ENCODE assay signal across 9 cellular contexts in genomic region chr11:36354221-36355003, GRCh38. TPM values are rescaled to one million over a fixed set of nuclear protein-coding genes. Genes with fewer than 3 reads are reported as not detected.
DNase-seq lines count a peak whose midpoint lies in the region; ATAC-seq and TF ChIP-seq lines count a peak whose summit lies in the region.
"Had no signal": no experiment of that assay in that cellular context is flagged by ENCODE, and none has a peak within 500 bp of the region (broad histone marks: within the 10 kb centered on the region; RNA-seq: fewer than 3 reads in every experiment).

No MANE protein-coding gene starts in this region.

- ATAC-seq in HG02970 (IDR thresholded peaks at IDR 0.05; ENCODE audit: low FRiP score, unreplicated experiment) (peak; percentile 83), T-cell (replicated peaks in 1 of 4) (no peak), left lung (no peak)
- ATAC-seq in activated CD8-positive, alpha-beta T cell treated with anti-CD3 and anti-CD28 coated beads for 36 hours, result peak; percentile 67

- in situ Hi-C loops in KBM-7 (cut with MboI; ENCODE audit: low pct_unique_long_range_greater_than_20kb, low sequenced_read_pairs), result no loop called here

- H3K4me3 Mint-ChIP-seq in activated T-cell treated with anti-CD3 and anti-CD28 coated beads, Interleukin-2, amount 50 U/mL, for 24 hours, result no peak overlapping the region
- H3K4me3 Mint-ChIP-seq in activated CD8-positive, alpha-beta T cell treated with anti-CD3 and anti-CD28 coated beads for 36 hours, result no peak overlapping the region
- H3K4me3 Mint-ChIP-seq in stimulated activated naive CD8-positive, alpha-beta T cell treated with anti-CD3 and anti-CD28 coated beads, Interleukin-15, Interleukin-2, amounts not matched to agents 100 ng/mL and 50 ng/mL, for 24 hours, result peak overlapping the region; percentile 22
- H3K4me3 Mint-ChIP-seq in T-cell, result no peak overlapping the region

- H3K36me3 Mint-ChIP-seq in activated T-cell treated with anti-CD3 and anti-CD28 coated beads, Interleukin-2, amount 50 U/mL, for 24 hours (ENCODE audit: low read depth), result no peaks in the 10 kb centered on the region
- H3K36me3 Mint-ChIP-seq in activated CD8-positive, alpha-beta T cell treated with anti-CD3 and anti-CD28 coated beads for 36 hours (ENCODE audit: low read depth), result no peaks in the 10 kb centered on the region
- no peaks in the 10 kb centered on the region for H3K36me3 Mint-ChIP-seq in stimulated activated naive CD8-positive, alpha-beta T cell treated with anti-CD3 and anti-CD28 coated beads, Interleukin-15, Interleukin-2, amounts not matched to agents 100 ng/mL and 50 ng/mL, for 24 hours (ENCODE audit: low read depth)
- no peaks in the 10 kb centered on the region for H3K36me3 Mint-ChIP-seq in T-cell

- peaks cover 32% of the 10 kb centered on the region for H3K27me3 Mint-ChIP-seq in activated T-cell treated with anti-CD3 and anti-CD28 coated beads, Interleukin-2, amount 50 U/mL, for 24 hours
- H3K27me3 Mint-ChIP-seq in activated CD8-positive, alpha-beta T cell treated with anti-CD3 and anti-CD28 coated beads for 36 hours, result peaks cover 30% of the 10 kb centered on the region
- H3K27me3 Mint-ChIP-seq in stimulated activated naive CD8-positive, alpha-beta T cell treated with anti-CD3 and anti-CD28 coated beads, Interleukin-15, Interleukin-2, amounts not matched to agents 100 ng/mL and 50 ng/mL, for 24 hours, result peaks cover 37% of the 10 kb centered on the region
- H3K27me3 Mint-ChIP-seq in T-cell, result peaks cover 13 to 21% of the 10 kb centered on the region in 2 donors

- no peak overlapping the region for H3K27ac ChIP-seq in left lung

- TF ChIP-seq CTCF in activated CD8-positive, alpha-beta T cell treated with anti-CD3 and anti-CD28 coated beads for 36 hours (IDR thresholded peaks at IDR 0.05), result no peak
- no peak for TF ChIP-seq CTCF in left lung (IDR thresholded peaks at IDR 0.05)

- no peak for DNase-seq in activated T-cell treated with anti-CD3 and anti-CD28 coated beads, Interleukin-2, amount 50 U/mL, for 24 hours
- no peak for DNase-seq in activated T-cell treated with anti-CD3 and anti-CD28 coated beads for 4 hours
- DNase-seq in activated CD8-positive, alpha-beta T cell treated with anti-CD3 and anti-CD28 coated beads for 36 hours, result no peak
- DNase-seq in KBM-7, result no peak
- DNase-seq in T-cell, result no peak
- no peak for DNase-seq in left lung

- POLR2A ChIA-PET in activated CD8-positive, alpha-beta T cell treated with anti-CD3 and anti-CD28 coated beads for 36 hours (lab: Charles Lee), result interaction anchor here (0.9 kb wide), 1 partner anchor 45 kb away, joined by 3 read pairs; no protein-coding TSS in a partner anchor
- POLR2A ChIA-PET in T-cell (lab: Charles Lee), result interaction anchor here in 1 of 2 donors (1.2 kb wide), 1 partner anchor 9 kb away, joined by 4 read pairs; no protein-coding TSS in a partner anchor

- H3K4me1 ChIP-seq in left lung, result peaks cover 0 to 12% of the 10 kb centered on the region in 2 donors

- no peak overlapping the region for H3K4me3 ChIP-seq in left lung

- H3K9me3 Mint-ChIP-seq in activated T-cell treated with anti-CD3 and anti-CD28 coated beads, Interleukin-2, amount 50 U/mL, for 24 hours, result no peaks in the 10 kb centered on the region
- H3K9me3 Mint-ChIP-seq in activated CD8-positive, alpha-beta T cell treated with anti-CD3 and anti-CD28 coated beads for 36 hours, result no peaks in the 10 kb centered on the region
- no peaks in the 10 kb centered on the region for H3K9me3 Mint-ChIP-seq in stimulated activated naive CD8-positive, alpha-beta T cell treated with anti-CD3 and anti-CD28 coated beads, Interleukin-15, Interleukin-2, amounts not matched to agents 100 ng/mL and 50 ng/mL, for 24 hours
- H3K9me3 Mint-ChIP-seq in T-cell, result no peaks in the 10 kb centered on the region

- H3K4me1 Mint-ChIP-seq in activated T-cell treated with anti-CD3 and anti-CD28 coated beads, Interleukin-2, amount 50 U/mL, for 24 hours (ENCODE audit: low read depth), result peaks cover 66% of the 10 kb centered on the region
- peaks cover 52% of the 10 kb centered on the region for H3K4me1 Mint-ChIP-seq in activated CD8-positive, alpha-beta T cell treated with anti-CD3 and anti-CD28 coated beads for 36 hours (ENCODE audit: low read depth)
- peaks cover 73% of the 10 kb centered on the region for H3K4me1 Mint-ChIP-seq in stimulated activated naive CD8-positive, alpha-beta T cell treated with anti-CD3 and anti-CD28 coated beads, Interleukin-15, Interleukin-2, amounts not matched to agents 100 ng/mL and 50 ng/mL, for 24 hours (ENCODE audit: low read depth)
- peaks cover 21 to 72% (median 28%) of the 10 kb centered on the region in 3 donors for H3K4me1 Mint-ChIP-seq in T-cell

- no peaks in the 10 kb centered on the region for H3K36me3 ChIP-seq in left lung

- peak overlapping the region; percentile 74 for H3K27ac Mint-ChIP-seq in activated T-cell treated with anti-CD3 and anti-CD28 coated beads, Interleukin-2, amount 50 U/mL, for 24 hours
- no peak overlapping the region for H3K27ac Mint-ChIP-seq in activated CD8-positive, alpha-beta T cell treated with anti-CD3 and anti-CD28 coated beads for 36 hours
- peak overlapping the region; percentile 69 for H3K27ac Mint-ChIP-seq in stimulated activated naive CD8-positive, alpha-beta T cell treated with anti-CD3 and anti-CD28 coated beads, Interleukin-15, Interleukin-2, amounts not matched to agents 100 ng/mL and 50 ng/mL, for 24 hours
- no peak overlapping the region for H3K27ac Mint-ChIP-seq in T-cell

- H3K9me3 ChIP-seq in left lung, result no peaks in the 10 kb centered on the region
- H3K9me3 ChIP-seq: Caco-2 had no signal

- intact Hi-C loops in activated CD8-positive, alpha-beta T cell treated with anti-CD3 and anti-CD28 coated beads for 36 hours (cut with micrococcal nuclease), result loop anchor here (5.0 kb wide), 1 partner anchor 123 kb away; no protein-coding TSS in a partner anchor
- intact Hi-C loops in left lung (cut with DNase I), result no loop called here

- H3K27me3 ChIP-seq in left lung, result no peaks in the 10 kb centered on the region

- CTCF ChIA-PET in activated CD8-positive, alpha-beta T cell treated with anti-CD3 and anti-CD28 coated beads for 36 hours (lab: Charles Lee), result interaction anchor here (1.1 to 3.6 kb wide), 7 partner anchors 11 to 155 kb away, joined by 3 to 23 read pairs (median 6); no protein-coding TSS in a partner anchor
- CTCF ChIA-PET in T-cell (lab: Charles Lee), result interaction anchor here (0.5 to 4.0 kb wide), 8 partner anchors 19 to 125 kb away, joined by 3 to 40 read pairs (median 4); no protein-coding TSS in a partner anchor

RNA-seq across cellular contexts. Expression of gene PRR5L, which starts 58.3 kb away (rescaled TPM):
- 1 to 10 TPM; 7.0 to 8.1 TPM for total RNA-seq in activated CD8-positive, alpha-beta T cell treated with anti-CD3 and anti-CD28 coated beads for 36 hours
- total RNA-seq in T-cell (10 to 100 TPM; 22.3 to 64.0 (median 31.3) TPM), left lung (10 to 100 TPM; 22.2 to 27.0 TPM)
- total RNA-seq: Caco-2 had no signal

Comparison
In these comparisons a context has a peak if more than half of its experiments do, and no peak if none do; other contexts are left out.
1. H3K27ac Mint-ChIP-seq: peak in activated T-cell treated with anti-CD3 and anti-CD28 coated beads, Interleukin-2, amount 50 U/mL, for 24 hours (single experiment) and stimulated activated naive CD8-positive, alpha-beta T cell treated with anti-CD3 and anti-CD28 coated beads, Interleukin-15, Interleukin-2, amounts not matched to agents 100 ng/mL and 50 ng/mL, for 24 hours (single experiment); none in activated CD8-positive, alpha-beta T cell treated with anti-CD3 and anti-CD28 coated beads for 36 hours (single experiment) and T-cell (0 of 2).
2. ATAC-seq: peak in HG02970 (single experiment) and activated CD8-positive, alpha-beta T cell treated with anti-CD3 and anti-CD28 coated beads for 36 hours (single experiment); none in T-cell (0 of 4) and left lung (single experiment).